8 cellular contexts compared by ENCODE assay signal in the genomic region with DNA sequence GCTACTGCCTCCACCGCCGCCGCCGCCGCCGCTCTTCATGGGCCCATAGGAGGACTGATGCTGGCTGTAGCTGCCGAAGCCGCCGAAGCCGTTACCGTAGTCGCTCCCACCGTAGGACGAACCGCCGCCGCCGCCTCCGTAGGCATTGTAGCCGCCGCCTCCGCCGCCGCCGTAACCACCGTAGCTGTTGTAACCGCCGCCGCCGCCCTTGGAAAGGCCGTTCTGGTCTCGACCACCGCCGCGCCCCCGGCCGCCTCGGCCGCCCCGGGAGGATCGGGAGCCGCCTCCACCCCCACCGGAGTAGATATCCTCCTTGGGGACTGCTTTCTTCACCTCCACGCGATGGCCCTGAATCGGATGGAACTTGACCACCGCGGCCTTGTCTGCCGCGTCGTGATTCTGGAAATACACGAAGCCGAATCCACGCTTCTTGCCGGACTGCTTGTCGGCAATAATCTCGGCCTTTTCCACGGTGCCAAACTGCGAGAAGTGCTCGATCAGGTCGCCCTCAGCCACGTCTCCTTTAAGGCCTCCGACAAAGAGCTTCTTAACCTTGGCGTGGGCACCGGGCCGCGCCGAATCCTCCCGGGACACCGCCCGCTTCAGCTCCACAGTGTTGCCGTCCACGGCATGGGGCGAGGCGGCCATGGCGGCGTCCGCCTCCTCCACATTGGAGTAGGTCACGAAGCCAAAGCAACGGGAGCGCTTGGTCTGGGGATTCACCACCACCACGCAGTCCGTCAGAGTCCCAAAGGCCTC. TPM values are rescaled to one million over a fixed set of nuclear protein-coding genes. Genes with fewer than 3 reads are reported as not detected.
DNase-seq lines count a peak whose midpoint lies in the region; ATAC-seq, FAIRE-seq and TF ChIP-seq lines count a peak whose summit lies in the region.

No MANE protein-coding gene starts in this region.

- no peaks in the 10 kb centered on the region for H3K27me3 Mint-ChIP-seq in T-cell

- H3K4me1 Mint-ChIP-seq in T-cell, result peaks cover 24 to 40% (median 36%) of the 10 kb centered on the region in 3 donors

- no peak for TF ChIP-seq CTCF in GM10248 (IDR thresholded peaks at IDR 0.05; ENCODE audit: control extremely low read depth, extremely low read depth, low read depth, missing control alignments)

- peak overlapping the region; percentile 88 to 97 (median 95) for H3K4me3 Mint-ChIP-seq in T-cell

- CTCF ChIA-PET in GM10248 (lab: Yijun Ruan, JAX), result interaction anchor here (0.7 to 6.1 kb wide), 17 partner anchors 9 to 283 kb away, joined by 3 to 39 read pairs (median 5); partner anchors contain the start of gene KLHL3
- CTCF ChIA-PET in T-cell (lab: Charles Lee), result interaction anchor here (0.8 to 1.7 kb wide), 8 partner anchors 9 to 93 kb away, joined by 3 to 5 read pairs (median 3); no protein-coding TSS in a partner anchor

- peak overlapping the region; percentile 95 to 100 (median 100) for H3K27ac ChIP-seq in skin epidermis

- POLR2A ChIA-PET in GM10248 (lab: Yijun Ruan, JAX) (interaction anchor here (0.5 to 1.8 kb wide), 8 partner anchors 9 to 1445 kb away, joined by 3 to 8 read pairs (median 4); partner anchors contain the start of genes KLHL3 and PKD2L2), T-cell (lab: Charles Lee) (interaction anchor here (0.5 to 1.6 kb wide), 5 partner anchors 13 to 658 kb away, joined by 3 to 6 read pairs (median 5); partner anchors contain the start of gene KLHL3 (in 1 of the 2))

- DNase-seq in GM10248 (ENCODE audit: extremely low spot score), result peak; percentile 37
- DNase-seq in T-cell, result peak in 25 of 34 experiments; percentile 10 to 50 (median 32)
- peak; percentile 50 for DNase-seq in astrocyte of the hippocampus (ENCODE audit: low read depth, low spot score)
- DNase-seq in NOMO-1 treated with DMSO at 0.1 percent for 48 hours (lab: John Stamatoyannopoulos, UW; ENCODE audit: unreplicated experiment), result no peak
- DNase-seq in RCC 7860 (ENCODE audit: low spot score), result no peak

- H3K36me3 Mint-ChIP-seq in T-cell, result peaks cover 13% of the 10 kb centered on the region

- no peak for FAIRE-seq in RCC 7860 (lab: Jason Lieb, UNC)

- peak overlapping the region; percentile 100 for H3K4me3 ChIP-seq in iPS-11a (ENCODE audit: low read depth, low read length)
- peak overlapping the region; percentile 78 to 95 (median 84) for H3K4me3 ChIP-seq in skin epidermis

- ATAC-seq in HG02642 (IDR thresholded peaks at IDR 0.05; ENCODE audit: poor library complexity, unreplicated experiment) (peak; percentile 1), T-cell (replicated peaks in 1 of 4) (peak in 3 of 4 experiments; percentile 0 to 2 (median 1))

- H3K27ac Mint-ChIP-seq in T-cell, result peak overlapping the region; percentile 100

- no peaks in the 10 kb centered on the region for H3K9me3 Mint-ChIP-seq in T-cell

RNA-seq across cellular contexts. Expression of gene HNRNPA0, which starts 0.8 kb away (rescaled TPM):
- 10 to 100 TPM; 30.3 to 41.4 (median 32.7) TPM for total RNA-seq in T-cell

RNA-seq across cellular contexts. Expression of gene KLHL3, which starts 17.5 kb away (rescaled TPM):
- 10 to 100 TPM; 15.1 to 28.0 (median 26.5) TPM for total RNA-seq in T-cell

Comparison
In these comparisons a context has a peak if more than half of its experiments do, and no peak if none do; other contexts are left out.
1. DNase-seq: peak in GM10248 (single experiment), T-cell (25 of 34) and astrocyte of the hippocampus (single experiment); none in NOMO-1 treated with DMSO at 0.1 percent for 48 hours (single experiment) and RCC 7860 (single experiment).